18 cellular contexts compared by ENCODE assay signal in genomic region chr3:134338516-134339261, GRCh38. TPM values are rescaled to one million over a fixed set of nuclear protein-coding genes. Genes with fewer than 3 reads are reported as not detected.
"Had no signal": no experiment of that assay in that cellular context is flagged by ENCODE, and none has a peak within 500 bp of the region (broad histone marks: within the 10 kb centered on the region; RNA-seq: fewer than 3 reads in every experiment).

No MANE protein-coding gene starts in this region.

- H3K36me3 ChIP-seq: gastrocnemius medialis, heart right ventricle, WERI-Rb-1 had no signal

- H3K9me3 ChIP-seq: gastrocnemius medialis, heart right ventricle had no signal

- H3K27me3 Mint-ChIP-seq: activated naive CD8-positive, alpha-beta T cell; brain; stimulated activated naive CD8-positive, alpha-beta T cell treated with anti-CD3 and anti-CD28 coated beads, Interleukin-15, Interleukin-2, amounts not matched to agents 100 ng/mL and 50 ng/mL, for 24 hours; type B pancreatic cell had no signal

- FAIRE-seq: colon had no signal

- H3K27me3 ChIP-seq: gastrocnemius medialis, heart right ventricle had no signal

- H3K36me3 Mint-ChIP-seq: activated naive CD8-positive, alpha-beta T cell; brain; natural killer cell treated with Interleukin-12 subunit alpha and Interleukin-12 subunit beta and Interleukin-15 and Interleukin-18, amount 100 ng/mL, for 72 hours; type B pancreatic cell had no signal

- ATAC-seq: gastrocnemius medialis, heart right ventricle, left ventricle myocardium superior had no signal

- DNase-seq: activated CD4-positive, alpha-beta T cell treated with anti-CD3 and anti-CD28 coated beads for 1 hour; amygdala; caudate nucleus; gastrocnemius medialis; heart right ventricle; kidney glomerular epithelial cell; left ventricle myocardium superior; occipital lobe; SW 1271; T-helper 2 cell; WERI-Rb-1 had no signal

- H3K9me3 Mint-ChIP-seq: natural killer cell treated with Interleukin-12 subunit alpha and Interleukin-12 subunit beta and Interleukin-15 and Interleukin-18, amount 100 ng/mL, for 72 hours; stimulated activated naive CD8-positive, alpha-beta T cell treated with anti-CD3 and anti-CD28 coated beads, Interleukin-15, Interleukin-2, amounts not matched to agents 100 ng/mL and 50 ng/mL, for 24 hours had no signal

- H3K4me3 ChIP-seq: gastrocnemius medialis, heart right ventricle had no signal

- H3K27ac ChIP-seq: gastrocnemius medialis, heart right ventricle, WERI-Rb-1 had no signal

- H3K4me3 Mint-ChIP-seq: activated naive CD8-positive, alpha-beta T cell; brain; natural killer cell treated with Interleukin-12 subunit alpha and Interleukin-12 subunit beta and Interleukin-15 and Interleukin-18, amount 100 ng/mL, for 72 hours; stimulated activated naive CD8-positive, alpha-beta T cell treated with anti-CD3 and anti-CD28 coated beads, Interleukin-15, Interleukin-2, amounts not matched to agents 100 ng/mL and 50 ng/mL, for 24 hours; type B pancreatic cell had no signal

- H3K27ac Mint-ChIP-seq: activated naive CD8-positive, alpha-beta T cell; natural killer cell treated with Interleukin-12 subunit alpha and Interleukin-12 subunit beta and Interleukin-15 and Interleukin-18, amount 100 ng/mL, for 72 hours; stimulated activated naive CD8-positive, alpha-beta T cell treated with anti-CD3 and anti-CD28 coated beads, Interleukin-15, Interleukin-2, amounts not matched to agents 100 ng/mL and 50 ng/mL, for 24 hours; type B pancreatic cell had no signal

RNA-seq across cellular contexts. Expression of gene AMOTL2, which starts 35.6 kb away (rescaled TPM):
- total RNA-seq: activated CD8-positive, alpha-beta memory T cell treated with anti-CD3 and anti-CD28 coated beads for 36 hours; natural killer cell treated with Interleukin-12 subunit alpha and Interleukin-12 subunit beta and Interleukin-15 and Interleukin-18, amount 100 ng/mL, for 72 hours had no signal
